ENCODE assay signal across 1 cellular context in genomic region chr19:49746206-49746958, GRCh38.
TF ChIP-seq lines count a peak whose summit lies in the region.

No MANE protein-coding gene starts in this region.

TF ChIP-seq in GM12878, 131 proteins besides CTCF, POLR2A, EP300 and RAD21:
- TF ChIP-seq NR2F1 (conservative IDR thresholded peaks at IDR 0.05), result no peak
TF ChIP-seq in GM12878: peak in this region for 0.
